ENCODE assay signal across 26 cellular contexts in genomic region chr7:52911795-52912194, GRCh38.
"Had no signal": no experiment of that assay in that cellular context is flagged by ENCODE, and none has a peak within 500 bp of the region (broad histone marks: within the 10 kb centered on the region; RNA-seq: fewer than 3 reads in every experiment).

No MANE protein-coding gene starts in this region.

- DNase-seq: naive thymus-derived CD4-positive, alpha-beta T cell; natural killer cell; nucleus accumbens; ovary; psoas muscle; right cardiac atrium; right lobe of liver; sigmoid colon; small intestine; stimulated activated CD4-positive, alpha-beta T cell treated with anti-CD3 and anti-CD28 coated beads, Interleukin-15, amount 100 ng/mL, for 24 hours; stimulated activated CD4-positive, alpha-beta T cell treated with anti-CD3 and anti-CD28 coated beads, Interleukin-2, amount 100 ng/mL, for 24 hours; stimulated activated CD4-positive, alpha-beta T cell treated with anti-CD3 and anti-CD28 coated beads, Interleukin-2, amount 100 ng/mL, for 48 hours; stimulated activated CD4-positive, alpha-beta T cell treated with anti-CD3 and anti-CD28 coated beads, Interleukin-4, amount 100 ng/mL, for 24 hours; stimulated activated naive B cell treated with anti-CD40 and anti-IgM and Interleukin-4, amounts not matched to agents 10 μg/mL and 1 μg/mL and 100 μg/mL, for 72 hours; stimulated activated naive CD4-positive, alpha-beta T cell treated with Interleukin-2 at 50 U/mL for 16 hours; stomach; thyroid gland; trophoblast cell; uterus had no signal

- H3K9ac ChIP-seq: neural progenitor cell, parathyroid adenoma had no signal

- ATAC-seq: naive thymus-derived CD4-positive, alpha-beta T cell; natural killer cell; psoas muscle; right cardiac atrium; stimulated activated effector memory CD8-positive, alpha-beta T cell treated with anti-CD3 and anti-CD28 coated beads, Interleukin-12 subunit alpha, Interleukin-12 subunit beta, amount 100 ng/mL, for 72 hours had no signal

- H3K27ac ChIP-seq: neural progenitor cell, neutrophil, ovary, parathyroid adenoma, psoas muscle, right lobe of liver, sigmoid colon, stomach, thoracic aorta, thyroid gland, tibial nerve, upper lobe of left lung, uterus had no signal

- H3K36me3 ChIP-seq: neural progenitor cell, neutrophil, ovary, right lobe of liver, sigmoid colon, stomach, thoracic aorta, thyroid gland, tibial nerve, upper lobe of left lung, uterus had no signal

- H3K9me3 ChIP-seq: neutrophil, ovary, psoas muscle, right lobe of liver, sigmoid colon, thoracic aorta, thyroid gland, uterus had no signal

- H3K4me2 ChIP-seq: neural progenitor cell had no signal

- H3K79me2 ChIP-seq: parathyroid adenoma had no signal

- H3K4me3 ChIP-seq: neural progenitor cell, ovary, psoas muscle, right lobe of liver, sigmoid colon, stomach, thoracic aorta, thyroid gland, tibial nerve, upper lobe of left lung, uterus had no signal

- H2AFZ ChIP-seq: neural progenitor cell, parathyroid adenoma had no signal

- H3K27me3 ChIP-seq: neural progenitor cell, neutrophil, ovary, right lobe of liver, sigmoid colon, stomach, thyroid gland, tibial nerve, upper lobe of left lung, uterus had no signal

- H3K4me1 ChIP-seq: parathyroid adenoma, psoas muscle, right lobe of liver, sigmoid colon, stomach, thyroid gland, tibial nerve, upper lobe of left lung, uterus had no signal
